21 cellular contexts compared by ENCODE assay signal in genomic region chr5:170836226-170836625, GRCh38. TPM values are rescaled to one million over a fixed set of nuclear protein-coding genes. Genes with fewer than 3 reads are reported as not detected.
DNase-seq lines count a peak whose midpoint lies in the region; ATAC-seq, FAIRE-seq and TF ChIP-seq lines count a peak whose summit lies in the region.
"Had no signal": no experiment of that assay in that cellular context is flagged by ENCODE, and none has a peak within 500 bp of the region (broad histone marks: within the 10 kb centered on the region; RNA-seq: fewer than 3 reads in every experiment).

No MANE protein-coding gene starts in this region.

- no peak overlapping the region for H2AK5ac ChIP-seq in H1 (ENCODE audit: low read depth, low read length)

- no peak for TF ChIP-seq EP300 in H1 (IDR thresholded peaks at IDR 0.05; ENCODE audit: borderline replicate concordance in 1 of 2, low read depth in 2 of 2, low read length in 2 of 2)

- H3K79me2 ChIP-seq in HCT116 (ENCODE audit: insufficient read depth, low read length) (no peaks in the 10 kb centered on the region), H1 (ENCODE audit: control insufficient read depth in 1 of 2, insufficient read depth in 2 of 2, low read length in 2 of 2) (no peaks in the 10 kb centered on the region)

- H3K79me1 ChIP-seq in H1 (ENCODE audit: low read depth, low read length): no peaks in the 10 kb centered on the region

- TF ChIP-seq RAD21 in HCT116 (IDR thresholded peaks at IDR 0.05; ENCODE audit: low read depth): no peak
- no peak for TF ChIP-seq RAD21 in H1 (IDR thresholded peaks at IDR 0.05 in 1 of 2, conservative IDR thresholded peaks at IDR 0.05 in 1 of 2; ENCODE audit: low read depth in 2 of 2, low read length in 2 of 2)

- H3K4me2 ChIP-seq in HCT116 (ENCODE audit: low read length) (no peak overlapping the region), H1 (ENCODE audit: insufficient read depth in 1 of 2, low read depth in 2 of 2, low read length in 2 of 2) (no peak overlapping the region)

- H2BK5ac ChIP-seq in H1 (ENCODE audit: low read depth, low read length): no peak overlapping the region

- H4K91ac ChIP-seq in H1 (replicated peaks; ENCODE audit: insufficient read length, low read length): no peak overlapping the region

- H2AFZ ChIP-seq in HCT116 (ENCODE audit: low read depth, low read length, poor library complexity, severe bottlenecking): no peak overlapping the region
- 0 out of 2 replicates have a peak overlapping the region, but pooled peaks have one; percentile 22 for H2AFZ ChIP-seq in H1 (ENCODE audit: low read length)

- TF ChIP-seq POLR2A in HCT116 (IDR thresholded peaks at IDR 0.05; ENCODE audit: borderline replicate concordance, extremely low read depth, insufficient read depth, insufficient read length): no peak
- TF ChIP-seq POLR2A in H1 (IDR thresholded peaks at IDR 0.05; ENCODE audit: control extremely low read depth in 1 of 2, low read depth in 2 of 2, low read length in 2 of 2): no peak

- no peaks in the 10 kb centered on the region for H3K9me3 ChIP-seq in HCT116 (ENCODE audit: control insufficient read depth in 1 of 2, insufficient read depth in 1 of 2, low read depth in 1 of 2, low read length in 2 of 2)
- no peaks in the 10 kb centered on the region for H3K9me3 ChIP-seq in H1 (ENCODE audit: insufficient read depth in 2 of 2, low read depth in 1 of 2, low read length in 1 of 2)

- H4K20me1 ChIP-seq in HCT116 (ENCODE audit: insufficient read depth) (no peaks in the 10 kb centered on the region), H1 (replicated peaks in 1 of 2; ENCODE audit: control insufficient read depth in 1 of 2, insufficient read depth in 2 of 2, low read length in 2 of 2) (no peaks in the 10 kb centered on the region)

- TF ChIP-seq CTCF in HCT116 (IDR thresholded peaks at IDR 0.05 in 2 of 3, conservative IDR thresholded peaks at IDR 0.05 in 1 of 3; ENCODE audit: borderline replicate concordance in 1 of 3, insufficient read depth in 1 of 3, low read depth in 2 of 3, low read length in 2 of 3) (no peak), H1 (IDR thresholded peaks at IDR 0.05; ENCODE audit: control extremely low read depth in 1 of 3, insufficient read depth in 1 of 3, low read depth in 1 of 3, low read length in 3 of 3) (no peak)

- RAD21 ChIA-PET in HCT116 (lab: Charles Lee; ENCODE audit: low non-redundant PET in 1 of 2, low total read pairs in 2 of 2, uncharacterized antibody in 2 of 2, unreplicated experiment in 2 of 2): no interaction called here

- H3K36me3 ChIP-seq in HCT116 (ENCODE audit: control insufficient read depth in 1 of 2, insufficient read depth in 2 of 2, low read length in 2 of 2) (no peaks in the 10 kb centered on the region), H1 (ENCODE audit: control insufficient read depth in 2 of 4, insufficient read depth in 4 of 4, low read length in 3 of 4) (no peaks in the 10 kb centered on the region)

- no peak for DNase-seq in HCT116 (ENCODE audit: low read depth, low spot score)
- peak; percentile 31 for DNase-seq in NCI-H69 (lab: John Stamatoyannopoulos, UW)
- DNase-seq in H1 (ENCODE audit: low read depth in 1 of 2, low spot score in 2 of 2): no peak
- DNase-seq in DMS153 treated with DMSO at 0.1 percent for 48 hours (lab: John Stamatoyannopoulos, UW; ENCODE audit: unreplicated experiment): no peak
- DNase-seq: C1 segment of cervical spinal cord; CD4-positive, alpha-beta memory T cell; COR-L47; DMS153; DMS79; EL; GDM1; GOT3; H7; HCEC 1CT had no signal

- BruUV-seq in HCT116 (replicated peaks; lab: Mats Ljungman, UMichigan): no TSS peak

- WGBS in H1 (ENCODE audit: extremely low coverage in 1 of 2, insufficient coverage in 1 of 2, insufficient read length in 1 of 2, insufficient replicate concordance in 2 of 2, low coverage in 1 of 2, low lambda C conversion rate in 2 of 2, missing lambda C conversion rate in 1 of 2), 2 experiments: 90% methylated on average over 4 of the region's 4 CpGs; no CpG with 5 or more reads in 1 of the 2 experiments

- H3K23ac ChIP-seq in H1 (ENCODE audit: insufficient read length): no peak overlapping the region

- intact Hi-C loops in HCT116 (cut with micrococcal nuclease): no loop called here

- no peak overlapping the region for H3K27ac ChIP-seq in HCT116 (ENCODE audit: low read depth, low read length)
- no peak overlapping the region for H3K27ac ChIP-seq in H1 (ENCODE audit: low read depth, low read length)

- H3K14ac ChIP-seq in H1 (ENCODE audit: insufficient read length): no peak overlapping the region

- H4K8ac ChIP-seq in H1 (ENCODE audit: extremely low read depth, insufficient read depth, low read length): no peak overlapping the region

- POLR2A ChIA-PET in HCT116 (lab: Charles Lee): no interaction called here
- POLR2A ChIA-PET in H1 (lab: Charles Lee; ENCODE audit: partially characterized antibody): interaction anchor here (0.6 kb wide), 1 partner anchor 29 kb away, joined by 3 read pairs; no protein-coding TSS in a partner anchor

- no peak overlapping the region for H3K56ac ChIP-seq in H1 (replicated peaks; ENCODE audit: insufficient read length, low read depth, low read length)

- ATAC-seq in HCT116: peak; percentile 46; the same call in 1 of the 2 replicates
- no peak for ATAC-seq in HG03457 (IDR thresholded peaks at IDR 0.05; ENCODE audit: unreplicated experiment)
- no peak for ATAC-seq in GM21526 (IDR thresholded peaks at IDR 0.05; ENCODE audit: low FRiP score, unreplicated experiment)
- ATAC-seq: GM12878 had no signal

- H3K18ac ChIP-seq in H1 (ENCODE audit: extremely low read depth, low read length): no peak overlapping the region

- H3K23me2 ChIP-seq in H1 (ENCODE audit: low read depth, low read length): peaks cover 3% of the 10 kb centered on the region; the same call in 1 of the 2 replicates

- H2BK20ac ChIP-seq in H1 (ENCODE audit: low read length): no peak overlapping the region

- H2BK120ac ChIP-seq in H1 (replicated peaks; ENCODE audit: low read depth, low read length): no peak overlapping the region

- H2BK12ac ChIP-seq in H1 (ENCODE audit: low read depth, low read length): no peak overlapping the region

- CTCF ChIA-PET in HCT116 (lab: Charles Lee): no interaction called here
- CTCF ChIA-PET in H1 (lab: Charles Lee; ENCODE audit: partially characterized antibody): interaction anchor here (0.9 to 1.7 kb wide), 4 partner anchors 43 to 390 kb away, joined by 3 to 4 read pairs (median 3); no protein-coding TSS in a partner anchor

- H3K4me1 ChIP-seq in HCT116 (ENCODE audit: control insufficient read depth in 1 of 2, insufficient read depth in 2 of 2, low read length in 2 of 2) (peaks cover 0 to 9% of the 10 kb centered on the region in 2 experiments; a peak in 1 of 4 replicates), H1 (replicated peaks in 1 of 4; ENCODE audit: control insufficient read depth in 3 of 4, insufficient read depth in 4 of 4, low read length in 3 of 4) (no peaks in the 10 kb centered on the region)

- no peak for FAIRE-seq in H1 (lab: Jason Lieb, UNC)
- FAIRE-seq: GM12878, GM19239 had no signal

- H2BK15ac ChIP-seq in H1 (ENCODE audit: low read length): no peak overlapping the region

- no peak overlapping the region for H3K4me3 ChIP-seq in HCT116 (replicated peaks in 1 of 2; ENCODE audit: low read depth in 1 of 2, low read length in 2 of 2)
- no peak overlapping the region for H3K4me3 ChIP-seq in H1 (ENCODE audit: extremely low read depth in 1 of 4, insufficient read depth in 2 of 4, low read depth in 3 of 4, low read length in 4 of 4)
- H3K4me3 ChIP-seq: GM12878 had no signal

- no peaks in the 10 kb centered on the region for H3K9me2 ChIP-seq in HCT116 (ENCODE audit: insufficient read depth)

- H3K4ac ChIP-seq in H1 (replicated peaks; ENCODE audit: insufficient read length, low read depth, low read length): no peak overlapping the region

- H3K9ac ChIP-seq in HCT116 (ENCODE audit: low read length): no peak overlapping the region
- no peak overlapping the region for H3K9ac ChIP-seq in H1 (replicated peaks in 1 of 4; ENCODE audit: extremely low read depth in 1 of 4, low read depth in 3 of 4, low read length in 3 of 4)

- H3K27me3 ChIP-seq in HCT116 (ENCODE audit: insufficient read depth, low read length) (no peaks in the 10 kb centered on the region; the same call in 1 of the 2 replicates), H1 (replicated peaks in 1 of 4; ENCODE audit: control insufficient read depth in 3 of 4, extremely low read depth in 1 of 4, insufficient read depth in 3 of 4, low read length in 3 of 4) (no peaks in the 10 kb centered on the region)

- H4K5ac ChIP-seq in H1 (ENCODE audit: insufficient read length, low read depth, low read length): no peak overlapping the region

TF ChIP-seq in HCT116, 20 proteins besides CTCF, POLR2A, EP300 and RAD21 (continues in another document):
- peak; percentile 26; the same call in 1 of the 2 replicates for TF ChIP-seq SP1 (IDR thresholded peaks at IDR 0.05; ENCODE audit: low read depth)
- no peak for TF ChIP-seq ZFX (IDR thresholded peaks at IDR 0.05)
- peak; percentile 31; the same call in 1 of the 2 replicates for TF ChIP-seq JUND (IDR thresholded peaks at IDR 0.05)

TF ChIP-seq in H1, 55 proteins besides CTCF, POLR2A, EP300 and RAD21 (continues in another document):
- no peak for TF ChIP-seq TEAD4 (IDR thresholded peaks at IDR 0.05; ENCODE audit: low read depth, low read length)
- no peak for TF ChIP-seq KDM1A (IDR thresholded peaks at IDR 0.05; ENCODE audit: borderline replicate concordance, low read length)
- TF ChIP-seq CHD1 (IDR thresholded peaks at IDR 0.05; ENCODE audit: low read depth, low read length): no peak

RNA-seq across cellular contexts. Expression of gene RANBP17, which starts 25.6 kb away (rescaled TPM):
- total RNA-seq in HCT116 (2021; ENCODE audit: unreplicated experiment): 18.2 TPM
- polyA plus RNA-seq in HCT116 (2012): 4.7 and 5.8 TPM in 2 replicates
- 16.2 and 21.3 TPM in 2 replicates for total RNA-seq in H1 (2021; fragmentation: NEBNext Ultra II Directional; extraction: Animal tissue kit (Norgen Biotek cat#: 25700))
- 6.8 and 8.6 TPM in 2 replicates for polyA plus RNA-seq in H1 (2011; rRNA removed)
- 10.1 TPM for polyA plus RNA-seq in H1 (2011; cell fraction: cytosol; rRNA removed)
- polyA plus RNA-seq in H1 (2011; cell fraction: nucleus; rRNA removed): 27.7 TPM
- polyA plus RNA-seq in H1 (2012, experiment 1 of 2): 8.0 to 13.4 TPM (median 8.5 TPM) in 4 replicates
- polyA plus RNA-seq in H1 (2012, experiment 2 of 2): 0.28 TPM
- 9.5 TPM for polyA plus RNA-seq in H1 (2013, experiment 1 of 2)
- polyA plus RNA-seq in H1 (2013, experiment 2 of 2): 5.7 TPM
- 81.3 and 133 TPM in 2 replicates for polyA minus RNA-seq in H1 (2011; rRNA and poly(A)+ RNA removed)
- 25.0 TPM for polyA minus RNA-seq in H1 (2011; cell fraction: cytosol; rRNA and poly(A)+ RNA removed)
- 149 TPM for polyA minus RNA-seq in H1 (2011; cell fraction: nucleus; rRNA and poly(A)+ RNA removed)
- total RNA-seq: A172; A673; CD4-positive, alpha-beta memory T cell had no signal
- polyA plus RNA-seq: CD4-positive, alpha-beta memory T cell; GM12878 had no signal

RNA-seq across cellular contexts. Expression of gene GABRP, which starts 52.7 kb away (rescaled TPM):
- total RNA-seq in HCT116 (2021; ENCODE audit: unreplicated experiment): not detected
- not detected in 2 replicates for polyA plus RNA-seq in HCT116 (2012)
- total RNA-seq in H1 (2021; fragmentation: NEBNext Ultra II Directional; extraction: Animal tissue kit (Norgen Biotek cat#: 25700)): 3.7 and 3.9 TPM in 2 replicates
- polyA plus RNA-seq in H1 (2011; rRNA removed): 2.5 and 4.0 TPM in 2 replicates
- polyA plus RNA-seq in H1 (2011; cell fraction: cytosol; rRNA removed): 3.6 TPM
- polyA plus RNA-seq in H1 (2011; cell fraction: nucleus; rRNA removed): 5.2 TPM
- 2.7 to 5.2 TPM (median 4.1 TPM) in 4 replicates for polyA plus RNA-seq in H1 (2012, experiment 1 of 2)
- 0.38 TPM for polyA plus RNA-seq in H1 (2012, experiment 2 of 2)
- polyA plus RNA-seq in H1 (2013, experiment 1 of 2): 6.8 TPM
- polyA plus RNA-seq in H1 (2013, experiment 2 of 2): 8.3 TPM
- 6.1 and 11.5 TPM in 2 replicates for polyA minus RNA-seq in H1 (2011; rRNA and poly(A)+ RNA removed)
- 2.1 TPM for polyA minus RNA-seq in H1 (2011; cell fraction: cytosol; rRNA and poly(A)+ RNA removed)
- polyA minus RNA-seq in H1 (2011; cell fraction: nucleus; rRNA and poly(A)+ RNA removed): 3.4 TPM
- total RNA-seq: A172; CD4-positive, alpha-beta memory T cell; GM12878 had no signal
- polyA plus RNA-seq: BJ; CD4-positive, alpha-beta memory T cell had no signal

Comparison
In these comparisons a context has a peak if more than half of its experiments do, and no peak if none do; other contexts are left out.
1. Of the 16 proteins assayed by ChIP-seq in both H1 and HCT116: peak only in H1: none; only in HCT116: JUND and SP1; in both: none; in neither: 14.